Comparison of ENCODE assay signal across 1 cellular context in the genomic region with DNA sequence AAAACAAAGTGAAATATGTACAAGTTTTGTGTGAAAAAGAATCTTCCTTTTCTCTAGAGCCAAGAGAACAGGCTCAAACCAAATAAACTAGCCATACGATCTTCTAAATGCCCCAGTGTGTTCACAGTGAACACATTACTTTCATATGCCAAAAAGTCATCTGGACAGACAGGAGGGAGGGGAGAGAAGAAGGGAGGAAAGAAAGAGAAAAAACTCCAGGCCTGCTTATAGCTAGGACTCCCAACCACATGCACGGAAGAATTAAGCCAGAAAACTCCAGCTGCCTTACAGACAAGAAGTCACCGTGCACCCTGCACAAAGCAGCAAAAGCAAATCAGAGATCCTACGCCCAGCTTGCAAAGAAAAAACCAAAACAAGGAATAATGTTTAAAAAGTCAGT.
TF ChIP-seq lines count a peak whose summit lies in the region.

No MANE protein-coding gene starts in this region.

TF ChIP-seq in GM23338, 12 proteins besides CTCF, POLR2A, EP300 and RAD21 (continued from another document):
- TF ChIP-seq, protein P1, sequence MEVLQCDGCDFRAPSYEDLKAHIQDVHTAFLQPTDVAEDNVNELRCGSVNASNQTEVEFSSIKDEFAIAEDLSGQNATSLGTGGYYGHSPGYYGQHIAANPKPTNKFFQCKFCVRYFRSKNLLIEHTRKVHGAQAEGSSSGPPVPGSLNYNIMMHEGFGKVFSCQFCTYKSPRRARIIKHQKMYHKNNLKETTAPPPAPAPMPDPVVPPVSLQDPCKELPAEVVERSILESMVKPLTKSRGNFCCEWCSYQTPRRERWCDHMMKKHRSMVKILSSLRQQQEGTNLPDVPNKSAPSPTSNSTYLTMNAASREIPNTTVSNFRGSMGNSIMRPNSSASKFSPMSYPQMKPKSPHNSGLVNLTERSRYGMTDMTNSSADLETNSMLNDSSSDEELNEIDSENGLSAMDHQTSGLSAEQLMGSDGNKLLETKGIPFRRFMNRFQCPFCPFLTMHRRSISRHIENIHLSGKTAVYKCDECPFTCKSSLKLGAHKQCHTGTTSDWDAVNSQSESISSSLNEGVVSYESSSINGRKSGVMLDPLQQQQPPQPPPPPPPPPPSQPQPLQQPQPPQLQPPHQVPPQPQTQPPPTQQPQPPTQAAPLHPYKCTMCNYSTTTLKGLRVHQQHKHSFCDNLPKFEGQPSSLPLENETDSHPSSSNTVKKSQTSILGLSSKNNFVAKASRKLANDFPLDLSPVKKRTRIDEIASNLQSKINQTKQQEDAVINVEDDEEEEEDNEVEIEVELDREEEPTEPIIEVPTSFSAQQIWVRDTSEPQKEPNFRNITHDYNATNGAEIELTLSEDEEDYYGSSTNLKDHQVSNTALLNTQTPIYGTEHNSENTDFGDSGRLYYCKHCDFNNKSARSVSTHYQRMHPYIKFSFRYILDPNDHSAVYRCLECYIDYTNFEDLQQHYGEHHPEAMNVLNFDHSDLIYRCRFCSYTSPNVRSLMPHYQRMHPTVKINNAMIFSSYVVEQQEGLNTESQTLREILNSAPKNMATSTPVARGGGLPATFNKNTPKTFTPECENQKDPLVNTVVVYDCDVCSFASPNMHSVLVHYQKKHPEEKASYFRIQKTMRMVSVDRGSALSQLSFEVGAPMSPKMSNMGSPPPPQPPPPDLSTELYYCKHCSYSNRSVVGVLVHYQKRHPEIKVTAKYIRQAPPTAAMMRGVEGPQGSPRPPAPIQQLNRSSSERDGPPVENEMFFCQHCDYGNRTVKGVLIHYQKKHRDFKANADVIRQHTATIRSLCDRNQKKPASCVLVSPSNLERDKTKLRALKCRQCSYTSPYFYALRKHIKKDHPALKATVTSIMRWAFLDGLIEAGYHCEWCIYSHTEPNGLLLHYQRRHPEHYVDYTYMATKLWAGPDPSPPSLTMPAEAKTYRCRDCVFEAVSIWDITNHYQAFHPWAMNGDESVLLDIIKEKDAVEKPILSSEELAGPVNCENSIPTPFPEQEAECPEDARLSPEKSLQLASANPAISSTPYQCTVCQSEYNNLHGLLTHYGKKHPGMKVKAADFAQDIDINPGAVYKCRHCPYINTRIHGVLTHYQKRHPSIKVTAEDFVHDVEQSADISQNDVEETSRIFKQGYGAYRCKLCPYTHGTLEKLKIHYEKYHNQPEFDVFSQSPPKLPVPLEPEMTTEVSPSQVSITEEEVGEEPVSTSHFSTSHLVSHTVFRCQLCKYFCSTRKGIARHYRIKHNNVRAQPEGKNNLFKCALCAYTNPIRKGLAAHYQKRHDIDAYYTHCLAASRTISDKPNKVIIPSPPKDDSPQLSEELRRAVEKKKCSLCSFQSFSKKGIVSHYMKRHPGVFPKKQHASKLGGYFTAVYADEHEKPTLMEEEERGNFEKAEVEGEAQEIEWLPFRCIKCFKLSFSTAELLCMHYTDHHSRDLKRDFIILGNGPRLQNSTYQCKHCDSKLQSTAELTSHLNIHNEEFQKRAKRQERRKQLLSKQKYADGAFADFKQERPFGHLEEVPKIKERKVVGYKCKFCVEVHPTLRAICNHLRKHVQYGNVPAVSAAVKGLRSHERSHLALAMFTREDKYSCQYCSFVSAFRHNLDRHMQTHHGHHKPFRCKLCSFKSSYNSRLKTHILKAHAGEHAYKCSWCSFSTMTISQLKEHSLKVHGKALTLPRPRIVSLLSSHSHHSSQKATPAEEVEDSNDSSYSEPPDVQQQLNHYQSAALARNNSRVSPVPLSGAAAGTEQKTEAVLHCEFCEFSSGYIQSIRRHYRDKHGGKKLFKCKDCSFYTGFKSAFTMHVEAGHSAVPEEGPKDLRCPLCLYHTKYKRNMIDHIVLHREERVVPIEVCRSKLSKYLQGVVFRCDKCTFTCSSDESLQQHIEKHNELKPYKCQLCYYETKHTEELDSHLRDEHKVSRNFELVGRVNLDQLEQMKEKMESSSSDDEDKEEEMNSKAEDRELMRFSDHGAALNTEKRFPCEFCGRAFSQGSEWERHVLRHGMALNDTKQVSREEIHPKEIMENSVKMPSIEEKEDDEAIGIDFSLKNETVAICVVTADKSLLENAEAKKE (CRISPR knock-in tag; IDR thresholded peaks at IDR 0.05) = no peak
- TF ChIP-seq CREB1 (CRISPR knock-in tag; IDR thresholded peaks at IDR 0.05; ENCODE audit: low read depth) = no peak
- TF ChIP-seq JUNB (IDR thresholded peaks at IDR 0.05; ENCODE audit: unreplicated experiment) = no peak
- TF ChIP-seq POLR2AphosphoS5 (IDR thresholded peaks at IDR 0.05; ENCODE audit: low read depth) = no peak
- no peak for TF ChIP-seq ZNF331 (CRISPR knock-in tag; IDR thresholded peaks at IDR 0.05; ENCODE audit: low read depth)
